In genomic region chr3:150063237-150063636, GRCh38 we compare ENCODE assay signal across 9 cellular contexts.
"Had no signal": no experiment of that assay in that cellular context is flagged by ENCODE, and none has a peak within 500 bp of the region (broad histone marks: within the 10 kb centered on the region; RNA-seq: fewer than 3 reads in every experiment).

No MANE protein-coding gene starts in this region.

- H3K4me1 ChIP-seq: body of pancreas had no signal

- H3K27ac ChIP-seq: body of pancreas had no signal

- DNase-seq: activated CD4-positive, alpha-beta T cell treated with anti-CD3 and anti-CD28 coated beads, Interleukin-2, amount 10 ng/mL, durations not matched to agents 7 days and 5 days; activated CD4-positive, CD25-positive, alpha-beta regulatory T cell; activated T-cell treated with anti-CD3 and anti-CD28 coated beads for 4 hours; body of pancreas; cerebellar nuclear complex; endodermal cell; erythroblast; small intestine had no signal

- H3K36me3 ChIP-seq: ovary had no signal

- H3K9me3 ChIP-seq: body of pancreas, ovary had no signal

- ATAC-seq: body of pancreas had no signal

- H3K4me3 ChIP-seq: body of pancreas had no signal

- H3K27me3 ChIP-seq: body of pancreas, ovary had no signal
